In the genomic region with DNA sequence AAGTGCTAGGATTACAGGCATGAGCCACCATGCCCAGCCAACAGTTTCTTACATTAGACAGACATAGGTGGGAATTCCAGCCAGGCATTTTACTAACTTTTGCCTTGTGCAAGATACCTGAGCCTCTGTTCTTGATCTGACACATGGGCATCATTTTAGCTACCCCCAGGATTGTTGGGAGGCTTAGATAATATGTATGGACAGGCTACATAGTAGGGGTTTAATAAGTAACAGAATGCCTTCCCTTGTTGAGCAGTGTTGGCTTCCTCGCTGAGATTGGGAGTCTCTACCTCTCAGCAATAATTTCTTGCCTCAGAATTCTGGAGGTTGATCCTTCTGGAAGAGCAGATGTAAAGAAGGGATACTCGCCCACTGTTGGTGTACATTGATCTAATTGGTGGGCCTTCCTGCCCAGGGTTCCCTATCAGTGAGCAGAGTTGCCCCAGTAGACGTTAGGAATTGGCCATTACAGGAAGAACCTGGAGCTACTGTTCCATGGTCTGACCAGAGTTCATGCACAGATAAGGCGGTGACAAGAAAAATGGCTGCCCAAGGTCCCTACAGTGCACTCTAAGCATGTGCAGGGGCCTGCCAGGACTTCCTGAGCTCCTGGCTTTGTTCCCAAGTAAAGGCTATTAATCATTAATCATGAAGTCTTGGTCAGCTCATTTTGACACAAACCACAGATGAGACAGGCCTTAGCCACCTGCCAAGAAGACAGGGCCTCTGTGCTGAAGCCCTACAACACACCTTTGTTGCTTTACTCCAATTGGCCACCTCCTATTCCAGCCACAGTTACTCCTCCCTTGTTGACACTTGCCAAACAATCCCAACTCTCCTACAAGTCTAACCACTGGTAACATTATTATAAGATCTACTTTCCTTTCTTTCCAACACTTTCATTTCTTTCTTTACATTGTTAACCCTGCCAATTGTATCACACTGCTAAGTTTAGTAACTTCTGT, we compare ENCODE assay signal across 9 cellular contexts. TPM values are rescaled to one million over a fixed set of nuclear protein-coding genes. Genes with fewer than 3 reads are reported as not detected.
DNase-seq lines count a peak whose midpoint lies in the region; ATAC-seq and TF ChIP-seq lines count a peak whose summit lies in the region.
"Had no signal": no experiment of that assay in that cellular context is flagged by ENCODE, and none has a peak within 500 bp of the region (broad histone marks: within the 10 kb centered on the region; RNA-seq: fewer than 3 reads in every experiment).

No MANE protein-coding gene starts in this region.

- CTCF ChIA-PET in naive thymus-derived CD4-positive, alpha-beta T cell (lab: Charles Lee): no interaction called here

- H3K9me3 Mint-ChIP-seq in naive thymus-derived CD4-positive, alpha-beta T cell: no peaks in the 10 kb centered on the region

- no peaks in the 10 kb centered on the region for H3K9me3 ChIP-seq in naive thymus-derived CD4-positive, alpha-beta T cell (ENCODE audit: control insufficient read depth in 2 of 3, low read length in 3 of 3)

- TF ChIP-seq CTCF in cardiac fibroblast (IDR thresholded peaks at IDR 0.05; ENCODE audit: low read depth, low read length): no peak

- TF ChIP-seq POLR2A in GM18505 (IDR thresholded peaks at IDR 0.05; ENCODE audit: borderline replicate concordance, extremely low read depth, insufficient read depth, insufficient read length): no peak

- ATAC-seq in GM18909 (IDR thresholded peaks at IDR 0.05; ENCODE audit: poor library complexity, unreplicated experiment) (peak; percentile 57), GM18505 (IDR thresholded peaks at IDR 0.05; ENCODE audit: unreplicated experiment) (no peak)
- no peak for ATAC-seq in naive thymus-derived CD4-positive, alpha-beta T cell

- H3K4me1 Mint-ChIP-seq in naive thymus-derived CD4-positive, alpha-beta T cell: peaks cover 30 to 64% (median 56%) of the 10 kb centered on the region in 7 donors

- POLR2A ChIA-PET in naive thymus-derived CD4-positive, alpha-beta T cell (lab: Charles Lee): interaction anchor here (0.6 to 0.9 kb wide), 2 partner anchors 27 to 35 kb away, joined by 3 read pairs; a partner anchor contains a TSS

- H3K4me1 ChIP-seq in naive thymus-derived CD4-positive, alpha-beta T cell (ENCODE audit: control insufficient read depth in 2 of 2, insufficient read depth in 2 of 2, low read length in 2 of 2): peaks cover 10 to 17% of the 10 kb centered on the region in 2 donors

- H3K36me3 Mint-ChIP-seq in naive thymus-derived CD4-positive, alpha-beta T cell: peaks cover 9 to 19% (median 17%) of the 10 kb centered on the region in 5 donors

- H3K27me3 Mint-ChIP-seq in naive thymus-derived CD4-positive, alpha-beta T cell: no peaks in the 10 kb centered on the region

- peaks cover 0 to 20% (median 0%) of the 10 kb centered on the region in 3 experiments for H3K36me3 ChIP-seq in naive thymus-derived CD4-positive, alpha-beta T cell (ENCODE audit: control insufficient read depth in 2 of 3, insufficient read depth in 3 of 3, low read length in 3 of 3)

- no peak overlapping the region for H3K4me3 Mint-ChIP-seq in naive thymus-derived CD4-positive, alpha-beta T cell

- DNase-seq in HPDE6-E6E7 (ENCODE audit: extremely low spot score) (peak; percentile 50), cardiac fibroblast (ENCODE audit: low read depth in 2 of 2) (peak; percentile 51 to 75), COLO829 (ENCODE audit: low spot score) (no peak)
- DNase-seq in naive thymus-derived CD4-positive, alpha-beta T cell: no peak
- DNase-seq in activated CD4-positive, alpha-beta T cell treated with anti-CD3 and anti-CD28 coated beads, Interleukin-2, amount 50 U/mL, for 4 hours: no peak
- no peak for DNase-seq in NK-92 treated with Interleukin-12 subunit alpha and Interleukin-12 subunit beta, amount 100 ng/mL, for 24 hours (lab: John Stamatoyannopoulos, UW)

- intact Hi-C loops in naive thymus-derived CD4-positive, alpha-beta T cell (cut with micrococcal nuclease): no loop called here

- no peaks in the 10 kb centered on the region for H3K27me3 ChIP-seq in naive thymus-derived CD4-positive, alpha-beta T cell (ENCODE audit: control insufficient read depth in 2 of 2, insufficient read depth in 2 of 2, low read length in 2 of 2)

- H3K27ac ChIP-seq in naive thymus-derived CD4-positive, alpha-beta T cell (ENCODE audit: low read depth, low read length): peak overlapping the region; percentile 25

- no peak overlapping the region for H3K4me3 ChIP-seq in cardiac fibroblast (replicated peaks in 1 of 2; ENCODE audit: low read depth in 2 of 2, low read length in 2 of 2)
- H3K4me3 ChIP-seq in naive thymus-derived CD4-positive, alpha-beta T cell (ENCODE audit: low read length): no peak overlapping the region

- peak overlapping the region in 8 of 9 donors; percentile 31 to 87 (median 64) for H3K27ac Mint-ChIP-seq in naive thymus-derived CD4-positive, alpha-beta T cell

RNA-seq across cellular contexts. Expression of a gene that starts 5.0 kb away (rescaled TPM):
- total RNA-seq in naive thymus-derived CD4-positive, alpha-beta T cell: 1 to 10 TPM in 2 of 5 experiments, under 1 TPM in 3; 0.19 to 2.2 (median 0.38) TPM
- polyA plus RNA-seq in naive thymus-derived CD4-positive, alpha-beta T cell: not detected

RNA-seq across cellular contexts. Expression of a gene that starts 7.3 kb away (rescaled TPM):
- 10 to 100 TPM; 16.0 to 34.5 (median 28.1) TPM for total RNA-seq in naive thymus-derived CD4-positive, alpha-beta T cell
- 10 to 100 TPM; 44.8 to 54.5 TPM for polyA plus RNA-seq in naive thymus-derived CD4-positive, alpha-beta T cell

RNA-seq across cellular contexts. Expression of a gene that starts 17.6 kb away (rescaled TPM):
- not detected for total RNA-seq in naive thymus-derived CD4-positive, alpha-beta T cell
- not detected for polyA plus RNA-seq in naive thymus-derived CD4-positive, alpha-beta T cell
- total RNA-seq: T-helper 1 cell treated with Interleukin-12 subunit alpha and Interleukin-12 subunit beta and Interleukin-4 antibody, amounts not matched to agents 30 ng/mL and 1 ng/mL, for 36 hours had no signal

RNA-seq across cellular contexts. Expression of a gene that starts 19.2 kb away (rescaled TPM):
- total RNA-seq in naive thymus-derived CD4-positive, alpha-beta T cell: 1 to 10 TPM in 3 of 5 experiments, under 1 TPM in 2; 0.70 to 3.2 (median 1.4) TPM
- polyA plus RNA-seq in naive thymus-derived CD4-positive, alpha-beta T cell: 10 to 100 TPM in 1 of 2 donors, 1 to 10 TPM in 1; 8.3 to 11.9 TPM

RNA-seq across cellular contexts. Expression of a gene that starts 35.9 kb away (rescaled TPM):
- 10 to 100 TPM; 21.0 to 64.9 (median 29.6) TPM for total RNA-seq in naive thymus-derived CD4-positive, alpha-beta T cell
- 10 to 100 TPM; 30.1 to 31.0 TPM for polyA plus RNA-seq in naive thymus-derived CD4-positive, alpha-beta T cell

Comparison
In these comparisons a context has a peak if more than half of its experiments do, and no peak if none do; other contexts are left out.
1. DNase-seq: peak in HPDE6-E6E7 (single experiment) and cardiac fibroblast (2 of 2); none in naive thymus-derived CD4-positive, alpha-beta T cell (0 of 9), activated CD4-positive, alpha-beta T cell treated with anti-CD3 and anti-CD28 coated beads, Interleukin-2, amount 50 U/mL, for 4 hours (0 of 2), NK-92 treated with Interleukin-12 subunit alpha and Interleukin-12 subunit beta, amount 100 ng/mL, for 24 hours (single experiment) and COLO829 (single experiment).